In the genomic region with DNA sequence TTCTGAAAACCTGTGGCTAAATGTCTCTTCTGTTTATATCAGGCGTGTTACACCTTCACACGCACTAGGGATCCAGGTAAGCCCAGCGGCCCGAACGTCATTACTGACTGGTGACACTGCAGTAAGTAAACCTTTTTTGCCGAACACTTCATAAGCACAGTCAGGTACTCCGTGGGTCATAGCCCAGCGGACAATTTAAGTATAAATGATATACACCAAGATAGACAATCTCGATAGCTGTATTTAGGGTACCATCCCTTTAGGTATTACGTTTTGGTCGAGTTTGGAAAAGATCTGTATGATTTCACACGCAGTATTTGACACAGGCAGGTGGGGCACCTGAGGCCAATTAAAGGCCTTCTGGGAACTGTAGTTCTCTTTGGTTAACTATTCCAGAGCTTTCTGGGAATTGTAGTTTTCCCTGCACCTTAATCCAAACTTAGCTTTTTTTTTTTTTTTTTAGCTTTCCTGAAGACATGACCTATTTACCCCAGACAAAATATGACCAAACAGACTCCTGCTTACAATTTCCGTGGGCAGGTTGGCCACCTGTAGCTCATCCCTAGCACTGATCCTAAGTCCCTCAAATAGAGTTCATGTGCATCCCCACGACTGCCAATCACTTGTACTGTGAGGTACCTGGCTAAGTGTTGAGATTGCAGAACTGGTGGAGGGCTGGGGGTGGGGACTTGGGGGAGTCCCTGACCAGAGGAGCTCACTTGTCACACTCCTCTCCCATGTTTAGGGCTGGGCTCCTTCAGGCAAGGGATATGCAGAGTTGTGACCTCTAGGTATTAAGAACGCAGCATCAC, we compare ENCODE assay signal across 7 cellular contexts. TPM values are rescaled to one million over a fixed set of nuclear protein-coding genes. Genes with fewer than 3 reads are reported as not detected.
DNase-seq lines count a peak whose midpoint lies in the region; ATAC-seq and TF ChIP-seq lines count a peak whose summit lies in the region.

No MANE protein-coding gene starts in this region.

- no peaks in the 10 kb centered on the region for H3K9me3 ChIP-seq in MG63

- peak overlapping the region; percentile 94 for H3K4me3 ChIP-seq in GM12864 (ENCODE audit: low read depth, low read length)
- H3K4me3 ChIP-seq in MG63 = peak overlapping the region; percentile 73

- no peak for TF ChIP-seq CTCF in GM12864 (IDR thresholded peaks at IDR 0.05; ENCODE audit: low read depth, low read length, missing control alignments)

- H3K27me3 ChIP-seq in MG63 = no peaks in the 10 kb centered on the region

- H3K36me3 Mint-ChIP-seq in central memory CD8-positive, alpha-beta T cell (ENCODE audit: insufficient read depth) = peaks cover 33% of the 10 kb centered on the region
- peaks cover 10 to 16% of the 10 kb centered on the region in 2 donors for H3K36me3 Mint-ChIP-seq in stimulated activated naive B cell treated with anti-CD40 and anti-IgM and Interleukin-4, amounts not matched to agents 10 μg/mL and 1 μg/mL and 100 μg/mL, for 72 hours

- peaks cover 2% of the 10 kb centered on the region; the same call in 1 of the 2 replicates for H3K36me3 ChIP-seq in MG63

- no peaks in the 10 kb centered on the region for H3K27me3 Mint-ChIP-seq in central memory CD8-positive, alpha-beta T cell
- H3K27me3 Mint-ChIP-seq in stimulated activated naive B cell treated with anti-CD40 and anti-IgM and Interleukin-4, amounts not matched to agents 10 μg/mL and 1 μg/mL and 100 μg/mL, for 72 hours = no peaks in the 10 kb centered on the region

- DNase-seq in GM12864 (ENCODE audit: low read depth) = no peak
- no peak for DNase-seq in MG63
- DNase-seq in SKM-1 (lab: John Stamatoyannopoulos, UW; ENCODE audit: unreplicated experiment) = peak; percentile 13
- no peak for DNase-seq in central memory CD8-positive, alpha-beta T cell (ENCODE audit: low spot score in 2 of 2)
- peak in 1 of 2 donors; percentile 54 for DNase-seq in left colon
- no peak for DNase-seq in stimulated activated naive B cell treated with anti-CD40 and anti-IgM and Interleukin-4, amounts not matched to agents 10 μg/mL and 1 μg/mL and 100 μg/mL, for 72 hours

- H3K27ac Mint-ChIP-seq in central memory CD8-positive, alpha-beta T cell (ENCODE audit: low read depth) = peak overlapping the region; percentile 77
- peak overlapping the region; percentile 93 for H3K27ac Mint-ChIP-seq in stimulated activated naive B cell treated with anti-CD40 and anti-IgM and Interleukin-4, amounts not matched to agents 10 μg/mL and 1 μg/mL and 100 μg/mL, for 72 hours

- peaks cover 46% of the 10 kb centered on the region for H3K4me1 Mint-ChIP-seq in central memory CD8-positive, alpha-beta T cell
- peaks cover 27 to 47% of the 10 kb centered on the region in 2 donors for H3K4me1 Mint-ChIP-seq in stimulated activated naive B cell treated with anti-CD40 and anti-IgM and Interleukin-4, amounts not matched to agents 10 μg/mL and 1 μg/mL and 100 μg/mL, for 72 hours

- no peaks in the 10 kb centered on the region for H3K9me3 Mint-ChIP-seq in central memory CD8-positive, alpha-beta T cell
- H3K9me3 Mint-ChIP-seq in stimulated activated naive B cell treated with anti-CD40 and anti-IgM and Interleukin-4, amounts not matched to agents 10 μg/mL and 1 μg/mL and 100 μg/mL, for 72 hours = no peaks in the 10 kb centered on the region

- intact Hi-C loops in left colon (cut with DNase I, micrococcal nuclease) = no loop called here

- peak overlapping the region; percentile 93 for H3K4me3 Mint-ChIP-seq in central memory CD8-positive, alpha-beta T cell
- peak overlapping the region; percentile 88 to 93 for H3K4me3 Mint-ChIP-seq in stimulated activated naive B cell treated with anti-CD40 and anti-IgM and Interleukin-4, amounts not matched to agents 10 μg/mL and 1 μg/mL and 100 μg/mL, for 72 hours

- peak; percentile 31 for ATAC-seq in central memory CD8-positive, alpha-beta T cell (replicated peaks; ENCODE audit: extremely low read depth, poor library complexity, severe bottlenecking)
- ATAC-seq in left colon (peak; percentile 56), HG03196 (IDR thresholded peaks at IDR 0.05; ENCODE audit: unreplicated experiment) (no peak)
- peak; percentile 15 to 26 for ATAC-seq in stimulated activated naive B cell treated with anti-CD40 and anti-IgM and Interleukin-4, amounts not matched to agents 10 μg/mL and 1 μg/mL and 100 μg/mL, for 72 hours (replicated peaks)

RNA-seq across cellular contexts. Expression of gene EHMT2, which starts 0.9 kb away (rescaled TPM):
- total RNA-seq in MG63 (2014; rRNA removed; shearing (Covaris generic); ENCODE audit: low replicate concordance) = 30.4 and 38.9 TPM in 2 replicates
- total RNA-seq in left colon = 10 to 100 TPM; 28.0 to 30.5 TPM

RNA-seq across cellular contexts. Expression of gene ZBTB12, which starts 3.5 kb away (rescaled TPM):
- 0.67 and 9.3 TPM in 2 replicates for total RNA-seq in MG63 (2014; rRNA removed; shearing (Covaris generic); ENCODE audit: low replicate concordance)
- total RNA-seq in left colon = 1 to 10 TPM; 2.7 to 2.9 TPM

RNA-seq across cellular contexts. Expression of gene SLC44A4, which starts 19.6 kb away (rescaled TPM):
- not detected in 2 replicates for total RNA-seq in MG63 (2014; rRNA removed; shearing (Covaris generic); ENCODE audit: low replicate concordance)
- total RNA-seq in left colon = 100 to 1,000 TPM; 763 to 988 TPM

RNA-seq across cellular contexts. Expression of gene C2, which starts 29.1 kb away (rescaled TPM):
- total RNA-seq in MG63 (2014; rRNA removed; shearing (Covaris generic); ENCODE audit: low replicate concordance) = 0.13 and 0.20 TPM in 2 replicates
- total RNA-seq in left colon = 10 to 100 TPM in 1 of 2 donors, 1 to 10 TPM in 1; 6.1 to 18.2 TPM

RNA-seq across cellular contexts. Expression of gene NEU1, which starts 35.8 kb away (rescaled TPM):
- total RNA-seq in MG63 (2014; rRNA removed; shearing (Covaris generic); ENCODE audit: low replicate concordance) = 11.7 and 14.6 TPM in 2 replicates
- total RNA-seq in left colon = 10 to 100 TPM; 33.1 to 63.5 TPM

Comparison
In these comparisons a context has a peak if more than half of its experiments do, and no peak if none do; other contexts are left out.
1. RNA of gene SLC44A4, which starts 19.6 kb away (total RNA-seq): 763 to 988 TPM in left colon; not detected in MG63; every median in the first group is over 100 times any median in the second.